ENCODE assay signal across 8 cellular contexts in the genomic region with DNA sequence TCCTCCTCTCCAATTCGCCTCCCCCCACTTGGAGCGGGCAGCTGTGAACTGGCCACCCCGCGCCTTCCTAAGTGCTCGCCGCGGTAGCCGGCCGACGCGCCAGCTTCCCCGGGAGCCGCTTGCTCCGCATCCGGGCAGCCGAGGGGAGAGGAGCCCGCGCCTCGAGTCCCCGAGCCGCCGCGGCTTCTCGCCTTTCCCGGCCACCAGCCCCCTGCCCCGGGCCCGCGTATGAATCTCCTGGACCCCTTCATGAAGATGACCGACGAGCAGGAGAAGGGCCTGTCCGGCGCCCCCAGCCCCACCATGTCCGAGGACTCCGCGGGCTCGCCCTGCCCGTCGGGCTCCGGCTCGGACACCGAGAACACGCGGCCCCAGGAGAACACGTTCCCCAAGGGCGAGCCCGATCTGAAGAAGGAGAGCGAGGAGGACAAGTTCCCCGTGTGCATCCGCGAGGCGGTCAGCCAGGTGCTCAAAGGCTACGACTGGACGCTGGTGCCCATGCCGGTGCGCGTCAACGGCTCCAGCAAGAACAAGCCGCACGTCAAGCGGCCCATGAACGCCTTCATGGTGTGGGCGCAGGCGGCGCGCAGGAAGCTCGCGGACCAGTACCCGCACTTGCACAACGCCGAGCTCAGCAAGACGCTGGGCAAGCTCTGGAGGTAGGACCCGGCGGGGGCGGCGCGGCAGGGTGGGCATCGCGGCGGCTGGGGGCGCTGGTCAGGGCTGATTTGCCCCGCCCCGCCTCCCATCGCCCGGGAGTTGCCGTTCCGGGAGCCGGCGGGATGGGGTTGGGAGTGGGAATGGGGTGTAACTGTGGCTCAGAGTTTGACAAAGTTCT. TPM values are rescaled to one million over a fixed set of nuclear protein-coding genes. Genes with fewer than 3 reads are reported as not detected.
A peak's percentile ranks its signal among the peaks of the same experiment; 100 is the strongest.
DNase-seq lines count a peak whose midpoint lies in the region; ATAC-seq lines count a peak whose summit lies in the region.

No MANE protein-coding gene starts in this region.

- peak overlapping the region; percentile 33 for H3K14ac ChIP-seq in trophoblast cell (ENCODE audit: low read length)

- peak overlapping the region; percentile 41 for H2BK12ac ChIP-seq in trophoblast cell (ENCODE audit: low read length)

- ATAC-seq in HG02870 (IDR thresholded peaks at IDR 0.05; ENCODE audit: unreplicated experiment) = peak; percentile 6

- H3K18ac ChIP-seq in trophoblast cell (ENCODE audit: low read length) = peak overlapping the region; percentile 74

- H4K8ac ChIP-seq in trophoblast cell (ENCODE audit: low read depth, low read length) = peak overlapping the region; percentile 5

- H3K27me3 ChIP-seq in trophoblast cell (ENCODE audit: insufficient read depth, low read length) = peaks cover 7% of the 10 kb centered on the region

- no peak overlapping the region for H2AK5ac ChIP-seq in trophoblast cell (ENCODE audit: low read length)

- H2AFZ ChIP-seq in trophoblast cell (ENCODE audit: insufficient read depth, low read length, poor library complexity) = peak overlapping the region; percentile 26

- H3K36me3 ChIP-seq in trophoblast cell (ENCODE audit: control insufficient read depth in 1 of 2, insufficient read depth in 2 of 2, low read length in 2 of 2) = peaks cover 17 to 20% of the 10 kb centered on the region in 2 experiments

- in situ Hi-C loops in SK-MEL-5 (cut with HindIII; ENCODE audit: low pct_unique_long_range_greater_than_20kb, low sequenced_read_pairs) = no loop called here

- no peak overlapping the region for H3K27ac ChIP-seq in trophoblast cell (ENCODE audit: low read depth, low read length)

- peaks cover 29 to 40% of the 10 kb centered on the region in 2 experiments for H3K4me1 ChIP-seq in trophoblast cell (ENCODE audit: control insufficient read depth in 1 of 2, insufficient read depth in 2 of 2, low read length in 2 of 2)

- peak overlapping the region; percentile 25 for H2BK5ac ChIP-seq in trophoblast cell (ENCODE audit: low read depth, low read length, poor library complexity)

- no peaks in the 10 kb centered on the region for H3K9me3 ChIP-seq in trophoblast cell (ENCODE audit: insufficient read depth, low read depth, low read length)

- peak overlapping the region; percentile 75 for H3K9ac ChIP-seq in trophoblast cell (ENCODE audit: low read length)

- no peak overlapping the region for H3K23ac ChIP-seq in trophoblast cell (ENCODE audit: low read length)

- DNase-seq in NCI-H2171 treated with DMSO at 0.1 percent for 48 hours (lab: John Stamatoyannopoulos, UW) = peak; percentile 28
- DNase-seq in NCI-H2171 (lab: John Stamatoyannopoulos, UW) = no peak
- DNase-seq in SK-MEL-5 (ENCODE audit: low read depth, low spot score) = peak; percentile 45
- peak; percentile 33 for DNase-seq in foreskin melanocyte
- DNase-seq in trophoblast cell = no peak
- no peak for DNase-seq in NCI-H226
- no peak for DNase-seq in NCI-H524 treated with DMSO at 0.1 percent for 48 hours (lab: John Stamatoyannopoulos, UW)

- peak overlapping the region; percentile 16 for H4K91ac ChIP-seq in trophoblast cell (ENCODE audit: low read depth, low read length)

- peak overlapping the region; percentile 23 for H2BK120ac ChIP-seq in trophoblast cell (ENCODE audit: insufficient read depth, low read length, poor library complexity)

- peak overlapping the region; percentile 87 for H3K4me2 ChIP-seq in trophoblast cell (ENCODE audit: low read length)

- no peak overlapping the region for H4K12ac ChIP-seq in trophoblast cell (ENCODE audit: low read depth, low read length)

- peak overlapping the region; percentile 50 for H3K4ac ChIP-seq in trophoblast cell (ENCODE audit: low read depth, low read length)

- H3K79me1 ChIP-seq in trophoblast cell (ENCODE audit: low read length) = peaks cover 35% of the 10 kb centered on the region

- peaks cover 18% of the 10 kb centered on the region for H3K79me2 ChIP-seq in trophoblast cell (ENCODE audit: control insufficient read depth, insufficient read depth, low read length, poor library complexity)

- WGBS in trophoblast cell (ENCODE audit: extremely low coverage, insufficient coverage, insufficient read length) = no CpG with 5 or more reads among the region's 88 CpGs

- peak overlapping the region; percentile 95 for H3K4me3 ChIP-seq in trophoblast cell (ENCODE audit: low read depth, low read length)

RNA-seq across cellular contexts. Expression of a gene that starts 0.6 kb away (rescaled TPM):
- 2.2 and 2.3 TPM in 2 replicates for total RNA-seq in SK-MEL-5 (2014; rRNA removed; shearing (Covaris generic))
- polyA plus RNA-seq in SK-MEL-5 (2015; cell fraction: cytosol; rRNA removed) = 4.5 and 5.0 TPM in 2 replicates
- 2.7 and 3.0 TPM in 2 replicates for polyA plus RNA-seq in SK-MEL-5 (2015; cell fraction: nucleus; rRNA removed)
- 34.9 and 36.2 TPM in 2 replicates for polyA plus RNA-seq in trophoblast cell (2013)

Comparison
In these comparisons a context has a peak if more than half of its experiments do, and no peak if none do; other contexts are left out.
1. DNase-seq: peak in NCI-H2171 treated with DMSO at 0.1 percent for 48 hours (single experiment), SK-MEL-5 (single experiment) and foreskin melanocyte (single experiment); none in NCI-H2171 (single experiment), trophoblast cell (0 of 2), NCI-H226 (single experiment) and NCI-H524 treated with DMSO at 0.1 percent for 48 hours (single experiment).